In genomic region chr5:150589791-150590601, GRCh38 we compare ENCODE assay signal across 9 cellular contexts. TPM values are rescaled to one million over a fixed set of nuclear protein-coding genes. Genes with fewer than 3 reads are reported as not detected.
DNase-seq lines count a peak whose midpoint lies in the region; ATAC-seq, FAIRE-seq and TF ChIP-seq lines count a peak whose summit lies in the region.
"Had no signal": no experiment of that assay in that cellular context is flagged by ENCODE, and none has a peak within 500 bp of the region (broad histone marks: within the 10 kb centered on the region; RNA-seq: fewer than 3 reads in every experiment).

No MANE protein-coding gene starts in this region.

- H4K20me1 ChIP-seq in K562 (replicated peaks; ENCODE audit: control insufficient read depth, insufficient read depth, low read length), result peaks cover under 1% of the 10 kb centered on the region; the same call in 1 of the 2 replicates

- H3K79me2 ChIP-seq in K562 (ENCODE audit: control insufficient read depth, insufficient read depth, low read length), result no peaks in the 10 kb centered on the region

- intact Hi-C loops in natural killer cell (cut with micrococcal nuclease) (no loop called here), K562 (cut with micrococcal nuclease) (no loop called here), right lobe of liver (cut with DNase I) (no loop called here), aorta (cut with DNase I) (loop anchor here (2.0 to 5.0 kb wide), 3 partner anchors 37 to 67 kb away; no protein-coding TSS in a partner anchor)

- H3K9ac ChIP-seq in K562 (ENCODE audit: insufficient read depth in 1 of 2, low read depth in 2 of 2, low read length in 2 of 2), result no peak overlapping the region

- H3K4me1 ChIP-seq in K562 (replicated peaks in 1 of 2; ENCODE audit: control insufficient read depth in 2 of 2, insufficient read depth in 2 of 2, low read length in 2 of 2) (peaks cover 2 to 10% of the 10 kb centered on the region in 2 experiments; a peak in 4 of 5 replicates), right lobe of liver (peaks cover 0 to 27% (median 14%) of the 10 kb centered on the region in 4 donors), aorta (ENCODE audit: control insufficient read depth in 1 of 2, insufficient read depth in 2 of 2, low read length in 2 of 2) (peaks cover 3 to 6% of the 10 kb centered on the region in 2 donors)

- TF ChIP-seq CTCF in natural killer cell (IDR thresholded peaks at IDR 0.05) (no peak), K562 (IDR thresholded peaks at IDR 0.05 in 2 of 3, conservative IDR thresholded peaks at IDR 0.05 in 1 of 3; ENCODE audit: insufficient read depth in 2 of 3, low read depth in 1 of 3, low read length in 3 of 3) (peak; percentile 64 to 76 (median 64)), right lobe of liver (IDR thresholded peaks at IDR 0.05) (peak; percentile 58 to 74 (median 60))

- CTCF ChIA-PET in K562 (lab: Yijun Ruan, JAX; ENCODE audit: low intra/inter-chr PET ratio), result interaction anchor here (0.5 to 1.6 kb wide), 2 partner anchors 52 to 67 kb away, joined by 3 to 4 read pairs; no protein-coding TSS in a partner anchor

- H3K36me3 Mint-ChIP-seq in natural killer cell treated with Interleukin-12 subunit alpha and Interleukin-12 subunit beta and Interleukin-15 and Interleukin-18, amount 100 ng/mL, for 72 hours, result no peaks in the 10 kb centered on the region
- H3K36me3 Mint-ChIP-seq in natural killer cell, result no peaks in the 10 kb centered on the region
- H3K36me3 Mint-ChIP-seq: CD8-positive, alpha-beta memory T cell had no signal

- no TSS peak for BruUV-seq in K562 (replicated peaks; lab: Mats Ljungman, UMichigan)

- peak; percentile 22 to 78; a peak in 3 of 4 replicates for TF ChIP-seq RAD21 in K562 (CRISPR knock-in tag; conservative IDR thresholded peaks at IDR 0.05 in 1 of 2, IDR thresholded peaks at IDR 0.05 in 1 of 2)

- H3K9me3 ChIP-seq in K562 (replicated peaks; ENCODE audit: control insufficient read depth, insufficient read depth, low read depth, low read length), result no peaks in the 10 kb centered on the region
- no peaks in the 10 kb centered on the region for H3K9me3 ChIP-seq in right lobe of liver
- no peaks in the 10 kb centered on the region for H3K9me3 ChIP-seq in aorta (ENCODE audit: control insufficient read depth, low read length)

- H3K9me1 ChIP-seq in K562 (ENCODE audit: control insufficient read depth, insufficient read depth, low read length), result no peaks in the 10 kb centered on the region

- H3K27me3 ChIP-seq in K562 (ENCODE audit: control insufficient read depth in 2 of 2, insufficient read depth in 2 of 2, low read length in 2 of 2) (peaks cover 13 to 53% of the 10 kb centered on the region in 2 experiments; a peak in 4 of 5 replicates), right lobe of liver (no peaks in the 10 kb centered on the region), aorta (ENCODE audit: control insufficient read depth in 1 of 2, insufficient read depth in 2 of 2, low read length in 1 of 2) (no peaks in the 10 kb centered on the region)

- TF ChIP-seq EP300 in K562 (IDR thresholded peaks at IDR 0.05; ENCODE audit: low read length), result no peak

- ATAC-seq in natural killer cell treated with Interleukin-12 subunit alpha and Interleukin-12 subunit beta and Interleukin-15 and Interleukin-18, amount 100 ng/mL, for 72 hours, result no peak
- ATAC-seq in natural killer cell (no peak), K562 (peak; percentile 95), right lobe of liver (peak; percentile 74 to 83 (median 82)), aorta (ENCODE audit: low FRiP score) (peak; percentile 87), GM18517 (IDR thresholded peaks at IDR 0.05; ENCODE audit: unreplicated experiment) (no peak), GM19324 (IDR thresholded peaks at IDR 0.05; ENCODE audit: low FRiP score, unreplicated experiment) (no peak)

- DNase-seq in natural killer cell treated with Interleukin-12 subunit alpha and Interleukin-12 subunit beta and Interleukin-15 and Interleukin-18, amount 100 ng/mL, for 72 hours (ENCODE audit: low spot score), result peak; percentile 53
- DNase-seq in natural killer cell (no peak), K562 (ENCODE audit: extremely low read depth in 1 of 4, low spot score in 3 of 4) (peak in 3 of 4 experiments; percentile 46 to 55 (median 50)), right lobe of liver (peak; percentile 65 to 79 (median 78)), aorta (peak; percentile 80 to 87), amniotic stem cell (lab: John Stamatoyannopoulos, UW) (no peak)

- no peak overlapping the region for H3K4me3 Mint-ChIP-seq in natural killer cell treated with Interleukin-12 subunit alpha and Interleukin-12 subunit beta and Interleukin-15 and Interleukin-18, amount 100 ng/mL, for 72 hours
- no peak overlapping the region for H3K4me3 Mint-ChIP-seq in natural killer cell
- H3K4me3 Mint-ChIP-seq: CD8-positive, alpha-beta memory T cell had no signal

- in situ Hi-C loops in K562 (cut with MboI), result no loop called here

- H3K36me3 ChIP-seq in K562 (ENCODE audit: control insufficient read depth, insufficient read depth, low read length) (no peaks in the 10 kb centered on the region), right lobe of liver (no peaks in the 10 kb centered on the region), aorta (ENCODE audit: control insufficient read depth in 1 of 2, insufficient read depth in 2 of 2, low read length in 1 of 2) (no peaks in the 10 kb centered on the region)

- peak; percentile 6 for FAIRE-seq in K562 (lab: Jason Lieb, UNC)

- WGBS in K562 (ENCODE audit: insufficient coverage, low coverage, missing lambda C conversion rate), result 2% methylated on average over 12 of the region's 12 CpGs
- 49% methylated on average over 10 of the region's 12 CpGs for WGBS in right lobe of liver (ENCODE audit: insufficient coverage, low coverage, low lambda C conversion rate, missing lambda C conversion rate)
- 4 to 12% methylated on average over 12 of the region's 12 CpGs for WGBS in aorta, 2 donors

- H3K27me3 Mint-ChIP-seq in natural killer cell treated with Interleukin-12 subunit alpha and Interleukin-12 subunit beta and Interleukin-15 and Interleukin-18, amount 100 ng/mL, for 72 hours, result peaks cover 0 to 6% of the 10 kb centered on the region in 2 donors
- peaks cover 0 to 4% of the 10 kb centered on the region in 2 donors for H3K27me3 Mint-ChIP-seq in natural killer cell (ENCODE audit: low read depth in 2 of 2)

- H3K27ac ChIP-seq in K562 (ENCODE audit: extremely low read depth, low read depth, low read length), result no peak overlapping the region
- H3K27ac ChIP-seq in right lobe of liver, result peak overlapping the region; percentile 38 to 51 (median 44)
- H3K27ac ChIP-seq in aorta (ENCODE audit: low read depth in 1 of 2, low read length in 2 of 2), result peak overlapping the region; percentile 6 to 84

- POLR2A ChIA-PET in K562 (lab: Yijun Ruan, JAX), result interaction anchor here (0.8 kb wide), 1 partner anchor 113 kb away, joined by 3 read pairs; no protein-coding TSS in a partner anchor

- H2AFZ ChIP-seq in K562 (ENCODE audit: low read depth, low read length), result no peak overlapping the region

- no peak for TF ChIP-seq POLR2A in K562 (conservative IDR thresholded peaks at IDR 0.05)
- TF ChIP-seq POLR2A in right lobe of liver (IDR thresholded peaks at IDR 0.05), result no peak

- H3K27ac Mint-ChIP-seq in natural killer cell treated with Interleukin-12 subunit alpha and Interleukin-12 subunit beta and Interleukin-15 and Interleukin-18, amount 100 ng/mL, for 72 hours, result no peak overlapping the region
- H3K27ac Mint-ChIP-seq in natural killer cell, result no peak overlapping the region
- H3K27ac Mint-ChIP-seq: CD8-positive, alpha-beta memory T cell had no signal

- no peaks in the 10 kb centered on the region for H3K9me3 Mint-ChIP-seq in natural killer cell treated with Interleukin-12 subunit alpha and Interleukin-12 subunit beta and Interleukin-15 and Interleukin-18, amount 100 ng/mL, for 72 hours
- H3K9me3 Mint-ChIP-seq in natural killer cell, result no peaks in the 10 kb centered on the region
- H3K9me3 Mint-ChIP-seq: CD8-positive, alpha-beta memory T cell had no signal

- H3K4me3 ChIP-seq in K562 (no peak overlapping the region), right lobe of liver (no peak overlapping the region), aorta (ENCODE audit: low read length in 2 of 2) (no peak overlapping the region)

- H3K4me1 Mint-ChIP-seq in natural killer cell treated with Interleukin-12 subunit alpha and Interleukin-12 subunit beta and Interleukin-15 and Interleukin-18, amount 100 ng/mL, for 72 hours (ENCODE audit: low read depth in 2 of 2), result no peaks in the 10 kb centered on the region
- no peaks in the 10 kb centered on the region for H3K4me1 Mint-ChIP-seq in natural killer cell
- H3K4me1 Mint-ChIP-seq: CD8-positive, alpha-beta memory T cell had no signal

- no peak overlapping the region for H3K4me2 ChIP-seq in K562 (ENCODE audit: insufficient read depth, low read length)

TF ChIP-seq in K562, 482 proteins besides CTCF, POLR2A, EP300 and RAD21 (continues in another document):
- TF ChIP-seq NRF1 (conservative IDR thresholded peaks at IDR 0.05 in 1 of 2, IDR thresholded peaks at IDR 0.05 in 1 of 2) (peak; percentile 40 to 46), CREB1 (IDR thresholded peaks at IDR 0.05) (no peak), CREB1 (CRISPR knock-in tag; IDR thresholded peaks at IDR 0.05) (peak; percentile 20; the same call in 1 of the 2 replicates), MCM7 (IDR thresholded peaks at IDR 0.05) (no peak)

RNA-seq across cellular contexts. Expression of gene SYNPO, which starts 50.5 kb away (rescaled TPM):
- total RNA-seq in natural killer cell treated with Interleukin-12 subunit alpha and Interleukin-12 subunit beta and Interleukin-15 and Interleukin-18, amount 100 ng/mL, for 72 hours, result 1 to 10 TPM; 1.0 to 9.3 TPM
- total RNA-seq in natural killer cell (under 1 TPM in 2 of 3 donors, not detected in 1; 0.16 to 0.48 TPM), K562 (2014; rRNA removed) (0.04 TPM in 1 of 2 replicates, not detected in the other), K562 (2014; rRNA removed; fragmentation: Illumina TruSeq; extraction: Trizol) (not detected in 2 replicates), K562 (2015; rRNA removed; fragmentation: Illumina TruSeq; extraction: Trizol) (not detected in 2 replicates), K562 (2021) (0.31 and 0.36 TPM in 2 replicates), right lobe of liver (10 to 100 TPM; 23.4 to 51.8 (median 35.6) TPM), aorta (100 to 1,000 TPM; 327 to 478 TPM)
- 0.09 and 0.19 TPM in 2 replicates for total RNA-seq in K562 (2011; cell fraction: chromatin; rRNA removed; ENCODE audit: low replicate concordance)
- 0.13 and 0.17 TPM in 2 replicates for total RNA-seq in K562 (2011; cell fraction: nucleolus; rRNA removed)
- 0.23 and 0.29 TPM in 2 replicates for total RNA-seq in K562 (2011; cell fraction: nucleoplasm; rRNA removed)
- polyA plus RNA-seq in K562 (2011; rRNA removed) (0.03 and 0.05 TPM in 2 replicates), K562 (2014; fragmentation: Illumina TruSeq; extraction: Trizol) (0.03 and 0.10 TPM in 2 replicates), K562 (2014; fragmentation: Nextera tagmentation; extraction: Ambion mirVana) (under 1 TPM in 1 of 2 experiments, not detected in 1; 0.03 TPM), K562 (2014; rRNA removed) (0.01 TPM in 1 of 2 replicates, not detected in the other), aorta (100 to 1,000 TPM; 228 to 486 TPM)
- 0.31 and 0.44 TPM in 2 replicates for polyA plus RNA-seq in K562 (2011; cell fraction: cytosol; rRNA removed)
- polyA plus RNA-seq in K562 (2011; cell fraction: nucleus; rRNA removed), result 0.04 and 0.09 TPM in 2 replicates
- 0.12 and 0.17 TPM in 2 replicates for polyA plus RNA-seq in K562 (2012)
- polyA minus RNA-seq in K562 (2011; rRNA and poly(A)+ RNA removed), result 0.03 and 0.07 TPM in 2 replicates
- not detected in 2 replicates for polyA minus RNA-seq in K562 (2011; cell fraction: cytosol; rRNA and poly(A)+ RNA removed)
- 0.11 and 0.13 TPM in 2 replicates for polyA minus RNA-seq in K562 (2011; cell fraction: nucleus; rRNA and poly(A)+ RNA removed)
- polyA plus RNA-seq: CD8-positive, alpha-beta memory T cell had no signal

Comparison
In these comparisons a context has a peak if more than half of its experiments do, and no peak if none do; other contexts are left out.
1. DNase-seq: peak in natural killer cell treated with Interleukin-12 subunit alpha and Interleukin-12 subunit beta and Interleukin-15 and Interleukin-18, amount 100 ng/mL, for 72 hours (single experiment), K562 (3 of 4), right lobe of liver (3 of 3) and aorta (2 of 2); none in natural killer cell (single experiment) and amniotic stem cell (single experiment).
2. ATAC-seq: peak in K562 (single experiment), right lobe of liver (4 of 4) and aorta (single experiment); none in natural killer cell treated with Interleukin-12 subunit alpha and Interleukin-12 subunit beta and Interleukin-15 and Interleukin-18, amount 100 ng/mL, for 72 hours (0 of 2), natural killer cell (0 of 3), GM18517 (single experiment) and GM19324 (single experiment).
3. RNA of gene SYNPO, which starts 50.5 kb away (total RNA-seq): 327 to 478 TPM in aorta; 23.4 to 51.8 TPM in right lobe of liver, 1.0 to 9.3 TPM in natural killer cell treated with Interleukin-12 subunit alpha and Interleukin-12 subunit beta and Interleukin-15 and Interleukin-18, amount 100 ng/mL, for 72 hours, 0.16 to 0.48 TPM in natural killer cell and 0.04 to 0.36 TPM in K562; every median in the first group is over 4 times any median in the second.
4. intact Hi-C loops: an anchor here in aorta (2.0 to 5.0 kb wide); none called in natural killer cell, K562 and right lobe of liver.